14 cellular contexts compared by ENCODE assay signal in genomic region chrX:1546601-1547275, GRCh38. TPM values are rescaled to one million over a fixed set of nuclear protein-coding genes. Genes with fewer than 3 reads are reported as not detected.
DNase-seq lines count a peak whose midpoint lies in the region; ATAC-seq and TF ChIP-seq lines count a peak whose summit lies in the region.
"Had no signal": no experiment of that assay in that cellular context is flagged by ENCODE, and none has a peak within 500 bp of the region (broad histone marks: within the 10 kb centered on the region; RNA-seq: fewer than 3 reads in every experiment).

No MANE protein-coding gene starts in this region.

- intact Hi-C loops in CD4-positive, alpha-beta memory T cell (cut with micrococcal nuclease), result no loop called here
- intact Hi-C loops in left ventricle myocardium inferior (cut with micrococcal nuclease), result no loop called here

- no peaks in the 10 kb centered on the region for H3K36me3 ChIP-seq in CD4-positive, alpha-beta memory T cell (ENCODE audit: insufficient read depth, low read length)
- H3K36me3 ChIP-seq in left ventricle myocardium inferior (no peaks in the 10 kb centered on the region), parathyroid adenoma (ENCODE audit: control insufficient read depth, insufficient read depth, low read length) (no peaks in the 10 kb centered on the region), H7 (replicated peaks; ENCODE audit: control insufficient read depth, insufficient read depth, low read length) (no peaks in the 10 kb centered on the region)
- H3K36me3 ChIP-seq: esophagus squamous epithelium had no signal

- DNase-seq in CD4-positive, alpha-beta memory T cell, result no peak
- peak; percentile 43 for DNase-seq in NB4 (ENCODE audit: low read depth)
- peak; percentile 30 for DNase-seq in left ventricle myocardium inferior
- no peak for DNase-seq in omental fat pad (ENCODE audit: low spot score)
- DNase-seq in NCI-H510A (lab: John Stamatoyannopoulos, UW), result no peak
- DNase-seq in chondrocyte (ENCODE audit: low spot score), result no peak
- DNase-seq in H7, result no peak
- DNase-seq: activated CD4-positive, alpha-beta T cell treated with anti-CD3 and anti-CD28 coated beads, Interleukin-2, amount 50 U/mL, for 1 hour; esophagus squamous epithelium; NCI-H446; retina had no signal

- H3K79me2 ChIP-seq in parathyroid adenoma, result no peaks in the 10 kb centered on the region

- H3K4me1 ChIP-seq in CD4-positive, alpha-beta memory T cell (ENCODE audit: insufficient read depth, low read length), result peaks cover 17% of the 10 kb centered on the region
- H3K4me1 ChIP-seq in left ventricle myocardium inferior (peaks cover 9% of the 10 kb centered on the region), parathyroid adenoma (no peaks in the 10 kb centered on the region)
- H3K4me1 ChIP-seq: esophagus squamous epithelium had no signal

- CTCF ChIA-PET in CD4-positive, alpha-beta memory T cell (lab: Charles Lee; ENCODE audit: partially characterized antibody), result no interaction called here

- H3K36me3 Mint-ChIP-seq in CD4-positive, alpha-beta memory T cell, result no peaks in the 10 kb centered on the region
- H3K36me3 Mint-ChIP-seq in chondrocyte (ENCODE audit: low read depth), result no peaks in the 10 kb centered on the region
- H3K36me3 Mint-ChIP-seq: mesothelial cell of epicardium had no signal

- H3K27me3 Mint-ChIP-seq in CD4-positive, alpha-beta memory T cell, result no peaks in the 10 kb centered on the region
- H3K27me3 Mint-ChIP-seq in chondrocyte (ENCODE audit: low read depth), result peaks cover 3% of the 10 kb centered on the region

- H3K9ac ChIP-seq in parathyroid adenoma, result no peak overlapping the region

- no peaks in the 10 kb centered on the region for H3K9me3 ChIP-seq in CD4-positive, alpha-beta memory T cell (ENCODE audit: control insufficient read depth in 1 of 2, low read length in 2 of 2)
- H3K9me3 ChIP-seq in left ventricle myocardium inferior (replicated peaks) (peaks cover 12% of the 10 kb centered on the region), parathyroid adenoma (ENCODE audit: control insufficient read depth, low read length) (no peaks in the 10 kb centered on the region)
- H3K9me3 ChIP-seq: esophagus squamous epithelium had no signal

- no peak for ATAC-seq in omental fat pad (ENCODE audit: low FRiP score)
- ATAC-seq: CD8-positive, alpha-beta T cell had no signal

- no peak overlapping the region for H3K27ac ChIP-seq in CD4-positive, alpha-beta memory T cell (ENCODE audit: low read depth, low read length)
- H3K27ac ChIP-seq in left ventricle myocardium inferior (replicated peaks), result peak overlapping the region; percentile 73
- peak overlapping the region; percentile 72 for H3K27ac ChIP-seq in parathyroid adenoma

- H2AFZ ChIP-seq in parathyroid adenoma, result no peak overlapping the region

- H3K4me3 ChIP-seq in CD4-positive, alpha-beta memory T cell (ENCODE audit: low read length in 2 of 2), result no peak overlapping the region
- H3K4me3 ChIP-seq in NB4 (ENCODE audit: low read depth, low read length), result no peak overlapping the region
- no peak overlapping the region for H3K4me3 ChIP-seq in left ventricle myocardium inferior
- no peak overlapping the region for H3K4me3 ChIP-seq in parathyroid adenoma (ENCODE audit: low read depth, low read length)
- H3K4me3 ChIP-seq in H7 (ENCODE audit: insufficient read depth, low read depth, low read length), result no peak overlapping the region
- H3K4me3 ChIP-seq: esophagus squamous epithelium had no signal

- no peak for TF ChIP-seq POLR2A in NB4 (IDR thresholded peaks at IDR 0.05; ENCODE audit: extremely low read depth, insufficient read length)

- POLR2A ChIA-PET in CD4-positive, alpha-beta memory T cell (lab: Charles Lee; ENCODE audit: partially characterized antibody), result no interaction called here

- TF ChIP-seq CTCF in NB4 (IDR thresholded peaks at IDR 0.05; ENCODE audit: low read depth, low read length) (no peak), left ventricle myocardium inferior (IDR thresholded peaks at IDR 0.05; ENCODE audit: borderline replicate concordance) (no peak), parathyroid adenoma (IDR thresholded peaks at IDR 0.05) (no peak), omental fat pad (IDR thresholded peaks at IDR 0.05) (no peak), chondrocyte (IDR thresholded peaks at IDR 0.05) (no peak)

- H3K9me3 Mint-ChIP-seq in CD4-positive, alpha-beta memory T cell, result peaks cover 0 to 8% (median 0%) of the 10 kb centered on the region in 8 donors
- H3K9me3 Mint-ChIP-seq in chondrocyte (ENCODE audit: low read depth), result peaks cover 4% of the 10 kb centered on the region
- H3K9me3 Mint-ChIP-seq: mesothelial cell of epicardium had no signal

- no peaks in the 10 kb centered on the region for H3K27me3 ChIP-seq in CD4-positive, alpha-beta memory T cell (ENCODE audit: insufficient read depth, low read length)
- H3K27me3 ChIP-seq in left ventricle myocardium inferior (ENCODE audit: low read depth), result no peaks in the 10 kb centered on the region
- no peaks in the 10 kb centered on the region for H3K27me3 ChIP-seq in parathyroid adenoma (ENCODE audit: control insufficient read depth, insufficient read depth, low read length)
- no peaks in the 10 kb centered on the region for H3K27me3 ChIP-seq in H7 (ENCODE audit: control insufficient read depth, insufficient read depth, low read length)
- H3K27me3 ChIP-seq: esophagus squamous epithelium had no signal

- H3K4me1 Mint-ChIP-seq in CD4-positive, alpha-beta memory T cell, result peaks cover 20 to 41% (median 28%) of the 10 kb centered on the region in 4 donors
- H3K4me1 Mint-ChIP-seq in chondrocyte (ENCODE audit: low read depth), result no peaks in the 10 kb centered on the region
- H3K4me1 Mint-ChIP-seq: mesothelial cell of epicardium had no signal

- no peak overlapping the region for H3K4me3 Mint-ChIP-seq in CD4-positive, alpha-beta memory T cell
- no peak overlapping the region for H3K4me3 Mint-ChIP-seq in chondrocyte (ENCODE audit: unreplicated experiment)
- H3K4me3 Mint-ChIP-seq: CD8-positive, alpha-beta T cell; mesothelial cell of epicardium had no signal

- H3K4me2 ChIP-seq in parathyroid adenoma (ENCODE audit: low read length), result no peak overlapping the region

- H3K27ac Mint-ChIP-seq in CD4-positive, alpha-beta memory T cell, result peak overlapping the region in 6 of 7 donors; percentile 40 to 81 (median 54)
- no peak overlapping the region for H3K27ac Mint-ChIP-seq in chondrocyte (ENCODE audit: unreplicated experiment)
- H3K27ac Mint-ChIP-seq: mesothelial cell of epicardium had no signal

RNA-seq across cellular contexts. Expression of gene P2RY8, which starts 9.8 kb away (rescaled TPM):
- total RNA-seq in CD4-positive, alpha-beta memory T cell, result 100 to 1,000 TPM; 195 TPM
- 100 to 1,000 TPM; 194 to 261 TPM for polyA plus RNA-seq in CD4-positive, alpha-beta memory T cell
- 1.9 TPM for total RNA-seq in left ventricle myocardium inferior
- total RNA-seq in omental fat pad, result 1 to 10 TPM; 1.7 to 5.5 (median 2.9) TPM
- not detected in 3 replicates for total RNA-seq in chondrocyte
- 0.03 and 0.15 TPM in 2 replicates for total RNA-seq in H7 (2014; rRNA removed; shearing (Covaris generic))
- total RNA-seq: mesothelial cell of epicardium had no signal

RNA-seq across cellular contexts. Expression of gene AKAP17A, which starts 44.7 kb away (rescaled TPM):
- 100 to 1,000 TPM; 147 to 150 TPM for total RNA-seq in CD4-positive, alpha-beta memory T cell
- polyA plus RNA-seq in CD4-positive, alpha-beta memory T cell, result 10 to 100 TPM; 12.7 to 43.0 TPM
- total RNA-seq in left ventricle myocardium inferior (15.8 TPM), omental fat pad (10 to 100 TPM; 31.6 to 53.0 (median 46.9) TPM), chondrocyte (33.2 to 38.0 TPM (median 34.3 TPM) in 3 replicates)
- total RNA-seq in H7 (2014; rRNA removed; shearing (Covaris generic)), result 52.9 and 76.2 TPM in 2 replicates

Comparison
In these comparisons a context has a peak if more than half of its experiments do, and no peak if none do; other contexts are left out.
1. DNase-seq: peak in NB4 (single experiment) and left ventricle myocardium inferior (single experiment); none in CD4-positive, alpha-beta memory T cell (0 of 5), omental fat pad (single experiment), NCI-H510A (single experiment), chondrocyte (single experiment) and H7 (single experiment).
2. RNA of gene P2RY8, which starts 9.8 kb away (total RNA-seq): 195 TPM in CD4-positive, alpha-beta memory T cell; 1.7 to 5.5 TPM in omental fat pad, 1.9 TPM in left ventricle myocardium inferior (single experiment), 0.03 to 0.15 TPM in H7 and not detected in chondrocyte; every median in the first group is over 10 times any median in the second.